In genomic region chr6:12538881-12539357, GRCh38 we compare ENCODE assay signal across 15 cellular contexts.
DNase-seq lines count a peak whose midpoint lies in the region; ATAC-seq and TF ChIP-seq lines count a peak whose summit lies in the region.
"Had no signal": no experiment of that assay in that cellular context is flagged by ENCODE, and none has a peak within 500 bp of the region (broad histone marks: within the 10 kb centered on the region; RNA-seq: fewer than 3 reads in every experiment).

No MANE protein-coding gene starts in this region.

- TF ChIP-seq CTCF in cardiac fibroblast (IDR thresholded peaks at IDR 0.05; ENCODE audit: low read depth, low read length): no peak
- TF ChIP-seq CTCF in colonic mucosa (IDR thresholded peaks at IDR 0.05): no peak

- H3K27ac ChIP-seq in colonic mucosa: no peak overlapping the region

- H3K4me1 ChIP-seq in HAP-1 (no peaks in the 10 kb centered on the region), colonic mucosa (no peaks in the 10 kb centered on the region)

- DNase-seq in HT-29 (ENCODE audit: low spot score): peak; percentile 63
- DNase-seq in cardiac fibroblast (ENCODE audit: low read depth in 2 of 2): peak; percentile 47 to 91
- DNase-seq in kidney glomerular epithelial cell (lab: John Stamatoyannopoulos, UW): peak; percentile 17
- peak; percentile 80 for DNase-seq in sciatic nerve (ENCODE audit: low spot score)
- no peak for DNase-seq in HAP-1 (ENCODE audit: low spot score in 2 of 2)
- no peak for DNase-seq in iPS-NIHi11 (ENCODE audit: low spot score)
- DNase-seq in colonic mucosa: no peak
- DNase-seq in G401 (ENCODE audit: low spot score): no peak
- DNase-seq: activated CD4-positive, alpha-beta T cell treated with anti-CD3 and anti-CD28 coated beads, Interleukin-2, amount 10 ng/mL, durations not matched to agents 24 days and 14 days; activated gamma-delta T cell treated with Interleukin-2 at 50 U/mL for 16 hours; HCEC 1CT; NCI-H1092 treated with DMSO at 0.1 percent for 48 hours; NCI-H226; stimulated activated CD8-positive, alpha-beta memory T cell treated with anti-CD3 and anti-CD28 coated beads, Interleukin-4, amount 100 ng/mL, for 48 hours; T-helper 17 cell had no signal

- H3K4me3 ChIP-seq in cardiac fibroblast (replicated peaks in 1 of 2; ENCODE audit: low read depth in 2 of 2, low read length in 2 of 2) (no peak overlapping the region), HAP-1 (no peak overlapping the region), colonic mucosa (no peak overlapping the region)

- H3K9ac ChIP-seq in colonic mucosa (ENCODE audit: low read depth in 2 of 2, low read length in 2 of 2): no peak overlapping the region

- peak; percentile 98 for ATAC-seq in sciatic nerve
- ATAC-seq: T-helper 17 cell had no signal

- H3K27me3 ChIP-seq in HAP-1 (ENCODE audit: low read depth) (no peaks in the 10 kb centered on the region), colonic mucosa (no peaks in the 10 kb centered on the region)

- intact Hi-C loops in sciatic nerve (cut with DNase I): no loop called here
- intact Hi-C loops in colonic mucosa (cut with DNase I): no loop called here

- in situ Hi-C loops in HAP-1 (cut with MboI; ENCODE audit: low sequenced_read_pairs) (no loop called here), G401 (cut with HindIII; ENCODE audit: low sequenced_read_pairs) (no loop called here)

- H3K9me3 ChIP-seq in HAP-1 (no peaks in the 10 kb centered on the region), colonic mucosa (no peaks in the 10 kb centered on the region)

- H3K36me3 ChIP-seq in HAP-1 (replicated peaks) (no peaks in the 10 kb centered on the region), colonic mucosa (no peaks in the 10 kb centered on the region)

Comparison
In these comparisons a context has a peak if more than half of its experiments do, and no peak if none do; other contexts are left out.
1. DNase-seq: peak in HT-29 (single experiment), cardiac fibroblast (2 of 2), kidney glomerular epithelial cell (single experiment) and sciatic nerve (single experiment); none in HAP-1 (0 of 2), iPS-NIHi11 (single experiment), colonic mucosa (single experiment) and G401 (single experiment).